Comparison of ENCODE assay signal across 8 cellular contexts in the genomic region with DNA sequence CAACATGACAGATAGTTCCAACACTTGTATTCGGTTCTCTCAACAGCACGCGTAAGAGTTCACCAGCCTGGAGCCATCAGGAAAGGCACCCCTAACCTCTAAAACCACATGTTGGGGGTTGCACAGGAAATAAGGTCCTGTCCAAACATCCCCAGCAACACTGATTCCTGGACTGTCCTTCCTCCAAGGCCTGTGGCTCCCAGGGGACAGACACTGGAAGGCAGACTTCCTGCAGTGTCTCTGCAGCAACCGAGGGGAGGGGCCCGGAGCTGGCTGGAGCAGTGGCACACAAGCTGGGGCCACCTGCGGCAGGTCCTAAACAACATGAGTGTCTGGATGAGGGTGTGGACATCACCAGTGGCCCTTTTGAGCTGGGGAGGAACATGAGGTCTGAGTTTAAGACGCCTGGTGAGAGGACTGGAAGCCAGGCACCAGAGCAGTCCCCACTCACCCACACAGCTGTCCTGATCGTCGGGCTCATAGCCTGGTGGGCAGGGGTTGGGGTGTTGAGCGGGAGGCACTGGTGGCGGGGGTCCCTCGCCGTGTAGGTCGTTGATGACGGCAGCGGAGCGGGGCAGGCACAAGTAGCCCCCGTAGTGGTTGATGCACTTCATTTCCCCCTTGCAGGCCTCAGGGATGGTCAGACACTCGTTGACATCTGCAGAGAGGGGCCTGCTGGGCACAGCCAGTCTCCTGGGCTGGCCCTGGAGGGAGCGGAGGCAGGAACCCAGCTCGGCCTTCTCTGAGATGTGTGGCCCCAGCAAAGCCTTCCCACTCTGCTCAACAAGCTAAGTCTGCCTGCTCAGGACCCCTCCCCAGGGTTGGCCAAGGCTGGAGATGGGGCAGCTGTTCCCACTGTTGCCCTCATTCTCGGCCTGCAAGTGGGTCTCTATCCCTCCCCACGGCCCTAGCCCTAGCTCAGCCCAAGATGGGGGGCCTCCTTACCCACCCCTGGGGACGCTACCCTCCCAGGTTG. TPM values are rescaled to one million over a fixed set of nuclear protein-coding genes. Genes with fewer than 3 reads are reported as not detected.
A peak's percentile ranks its signal among the peaks of the same experiment; 100 is the strongest.
DNase-seq lines count a peak whose midpoint lies in the region; ATAC-seq and TF ChIP-seq lines count a peak whose summit lies in the region.
"Had no signal": no experiment of that assay in that cellular context is flagged by ENCODE, and none has a peak within 500 bp of the region (broad histone marks: within the 10 kb centered on the region; RNA-seq: fewer than 3 reads in every experiment).

No MANE protein-coding gene starts in this region.

- ATAC-seq in activated B cell treated with CpG ODN at 0.5 μM for 24 hours (ENCODE audit: low read depth): no peak
- no peak for ATAC-seq in naive thymus-derived CD8-positive, alpha-beta T cell
- ATAC-seq in HG03045 (IDR thresholded peaks at IDR 0.05; ENCODE audit: unreplicated experiment): no peak

- no peaks in the 10 kb centered on the region; the same call in 1 of the 2 replicates for H4K20me1 ChIP-seq in DOHH2 (ENCODE audit: control insufficient read depth, insufficient read depth, low read depth, low read length)

- intact Hi-C loops in activated B cell treated with CpG ODN at 0.5 μM for 24 hours (cut with micrococcal nuclease): no loop called here

- TF ChIP-seq CTCF in DOHH2 (IDR thresholded peaks at IDR 0.05; ENCODE audit: low read depth, low read length, poor library complexity, severe bottlenecking): no peak
- no peak for TF ChIP-seq CTCF in activated B cell treated with CpG ODN at 0.5 μM for 24 hours (IDR thresholded peaks at IDR 0.05)

- peaks cover 20% of the 10 kb centered on the region for H3K4me1 Mint-ChIP-seq in activated B cell treated with CpG ODN at 0.5 μM for 24 hours
- H3K4me1 Mint-ChIP-seq in naive thymus-derived CD8-positive, alpha-beta T cell: peaks cover 15 to 44% (median 36%) of the 10 kb centered on the region in 4 donors

- POLR2A ChIA-PET in activated B cell treated with CpG ODN at 0.5 μM for 24 hours (lab: Charles Lee): interaction anchor here (1.0 to 5.2 kb wide), 7 partner anchors 12 to 38 kb away, joined by 3 to 113 read pairs (median 6); partner anchors contain the start of genes CCDC85B, CFL1, FIBP and MUS81
- POLR2A ChIA-PET in naive thymus-derived CD8-positive, alpha-beta T cell (lab: Charles Lee): interaction anchor here (1.0 to 15.0 kb wide), 5 partner anchors 9 to 333 kb away, joined by 5 to 209 read pairs (median 29); partner anchors contain the start of genes CCDC85B, CFL1, CTSW and FIBP

- no peaks in the 10 kb centered on the region for H3K9me3 Mint-ChIP-seq in activated B cell treated with CpG ODN at 0.5 μM for 24 hours
- no peaks in the 10 kb centered on the region for H3K9me3 Mint-ChIP-seq in naive thymus-derived CD8-positive, alpha-beta T cell

- no peaks in the 10 kb centered on the region for H3K9me2 ChIP-seq in DOHH2 (replicated peaks; ENCODE audit: control insufficient read depth, low read length)

- H3K4me3 Mint-ChIP-seq in activated B cell treated with CpG ODN at 0.5 μM for 24 hours: peak overlapping the region; percentile 7
- peak overlapping the region in 7 of 10 donors; percentile 29 to 65 (median 54) for H3K4me3 Mint-ChIP-seq in naive thymus-derived CD8-positive, alpha-beta T cell

- peaks cover 12% of the 10 kb centered on the region; the same call in 1 of the 2 replicates for H3F3A ChIP-seq in DOHH2 (ENCODE audit: control insufficient read depth, insufficient read depth)

- H3K4me3 ChIP-seq in DOHH2 (ENCODE audit: low read length): no peak overlapping the region

- no peak overlapping the region for H3K27ac ChIP-seq in DOHH2 (ENCODE audit: low read depth, low read length)

- H3K36me3 ChIP-seq in DOHH2 (ENCODE audit: control insufficient read depth, low read length): peaks cover 10% of the 10 kb centered on the region

- no peaks in the 10 kb centered on the region for H3K79me2 ChIP-seq in DOHH2 (ENCODE audit: control insufficient read depth, low read length)

- H3K4me2 ChIP-seq in DOHH2 (ENCODE audit: low read length): peak overlapping the region; percentile 29

- H3K27me3 ChIP-seq in DOHH2 (ENCODE audit: control insufficient read depth, low read length): peaks cover 20% of the 10 kb centered on the region

- no peak overlapping the region for H3K27ac Mint-ChIP-seq in activated B cell treated with CpG ODN at 0.5 μM for 24 hours
- H3K27ac Mint-ChIP-seq in naive thymus-derived CD8-positive, alpha-beta T cell: peak overlapping the region in 9 of 10 donors; percentile 33 to 86 (median 56)

- H3K27me3 Mint-ChIP-seq in activated B cell treated with CpG ODN at 0.5 μM for 24 hours: peaks cover 5% of the 10 kb centered on the region
- H3K27me3 Mint-ChIP-seq in naive thymus-derived CD8-positive, alpha-beta T cell: no peaks in the 10 kb centered on the region

- no peaks in the 10 kb centered on the region for H3K9me3 ChIP-seq in DOHH2 (ENCODE audit: control insufficient read depth, insufficient read depth, low read length)

- CTCF ChIA-PET in activated B cell treated with CpG ODN at 0.5 μM for 24 hours (lab: Charles Lee): interaction anchor here (1.1 to 2.8 kb wide), 4 partner anchors 8 to 13 kb away, joined by 3 to 11 read pairs (median 6); partner anchors contain the start of gene MUS81

- peaks cover 37% of the 10 kb centered on the region for H3K4me1 ChIP-seq in DOHH2 (ENCODE audit: control insufficient read depth, low read length)

- H3K36me3 Mint-ChIP-seq in activated B cell treated with CpG ODN at 0.5 μM for 24 hours (ENCODE audit: low read depth): peaks cover 11% of the 10 kb centered on the region
- H3K36me3 Mint-ChIP-seq in naive thymus-derived CD8-positive, alpha-beta T cell: peaks cover 0 to 12% (median 2%) of the 10 kb centered on the region in 3 donors

- no peak for DNase-seq in activated B cell treated with CpG ODN at 0.5 μM for 24 hours
- DNase-seq in naive thymus-derived CD8-positive, alpha-beta T cell: no peak
- DNase-seq in effector CD8-positive, alpha-beta T cell (lab: John Stamatoyannopoulos, UW): no peak
- DNase-seq in stimulated activated CD4-positive, alpha-beta T cell treated with anti-CD3 and anti-CD28 coated beads, Interleukin-1b, Interleukin-23, amount 100 ng/mL, for 48 hours: no peak
- DNase-seq: central memory CD4-positive, alpha-beta T cell; NCI-H226 had no signal

RNA-seq across cellular contexts. Expression of gene EFEMP2, which starts 1.6 kb away (rescaled TPM):
- total RNA-seq in activated B cell treated with CpG ODN at 0.5 μM for 24 hours: 3.8 and 6.3 TPM in 2 replicates
- 10 to 100 TPM; 15.2 to 16.9 TPM for total RNA-seq in naive thymus-derived CD8-positive, alpha-beta T cell
- polyA plus RNA-seq in naive thymus-derived CD8-positive, alpha-beta T cell: 1 to 10 TPM in 2 of 3 donors, not detected in 1; 1.8 to 2.5 TPM

RNA-seq across cellular contexts. Expression of gene CTSW, which starts 8.6 kb away (rescaled TPM):
- 0.59 and 0.93 TPM in 2 replicates for total RNA-seq in activated B cell treated with CpG ODN at 0.5 μM for 24 hours
- total RNA-seq in naive thymus-derived CD8-positive, alpha-beta T cell: 10 to 100 TPM; 52.1 to 52.6 TPM
- 100 to 1,000 TPM; 255 to 495 (median 475) TPM for polyA plus RNA-seq in naive thymus-derived CD8-positive, alpha-beta T cell

RNA-seq across cellular contexts. Expression of gene MUS81, which starts 10.8 kb away (rescaled TPM):
- total RNA-seq in activated B cell treated with CpG ODN at 0.5 μM for 24 hours: 73.8 and 83.1 TPM in 2 replicates
- 10 to 100 TPM; 91.9 to 97.8 TPM for total RNA-seq in naive thymus-derived CD8-positive, alpha-beta T cell
- 10 to 100 TPM; 21.7 to 26.5 (median 24.5) TPM for polyA plus RNA-seq in naive thymus-derived CD8-positive, alpha-beta T cell

RNA-seq across cellular contexts. Expression of gene CFL1, which starts 13.0 kb away (rescaled TPM):
- 1,079 and 1,089 TPM in 2 replicates for total RNA-seq in activated B cell treated with CpG ODN at 0.5 μM for 24 hours
- 100 to 1,000 TPM; 486 to 532 TPM for total RNA-seq in naive thymus-derived CD8-positive, alpha-beta T cell
- polyA plus RNA-seq in naive thymus-derived CD8-positive, alpha-beta T cell: 1,000 to 10,000 TPM; 2,347 to 2,575 (median 2,358) TPM

RNA-seq across cellular contexts. Expression of gene FIBP, which starts 17.3 kb away (rescaled TPM):
- total RNA-seq in activated B cell treated with CpG ODN at 0.5 μM for 24 hours: 74.5 and 76.5 TPM in 2 replicates
- total RNA-seq in naive thymus-derived CD8-positive, alpha-beta T cell: 10 to 100 TPM; 33.0 to 35.6 TPM
- polyA plus RNA-seq in naive thymus-derived CD8-positive, alpha-beta T cell: 10 to 100 TPM; 74.9 to 97.6 (median 86.0) TPM

Comparison
In these comparisons a context has a peak if more than half of its experiments do, and no peak if none do; other contexts are left out.
1. RNA of gene CTSW, which starts 8.6 kb away (total RNA-seq): 52.1 to 52.6 TPM in naive thymus-derived CD8-positive, alpha-beta T cell; 0.59 to 0.93 TPM in activated B cell treated with CpG ODN at 0.5 μM for 24 hours; every median in the first group is over 10 times any median in the second.